ENCODE assay signal across 19 cellular contexts in genomic region chr1:35650416-35650815, GRCh38.
"Had no signal": no experiment of that assay in that cellular context is flagged by ENCODE, and none has a peak within 500 bp of the region (broad histone marks: within the 10 kb centered on the region; RNA-seq: fewer than 3 reads in every experiment).

No MANE protein-coding gene starts in this region.

- H3K4me3 Mint-ChIP-seq: activated naive CD4-positive, alpha-beta T cell treated with anti-CD3 and anti-CD28 coated beads, Interleukin-2, amount 10 ng/mL, durations not matched to agents 7 days and 5 days; activated naive CD8-positive, alpha-beta T cell treated with anti-CD3 and anti-CD28 coated beads, Interleukin-2, amount 50 U/mL, for 24 hours; activated T-cell treated with anti-CD3 and anti-CD28 coated beads, Interleukin-2, amount 50 U/mL, for 4 hours; endodermal cell; natural killer cell treated with Interleukin-12 subunit alpha and Interleukin-12 subunit beta and Interleukin-15 and Interleukin-18, amount 100 ng/mL, for 72 hours; stimulated activated naive B cell treated with anti-CD40 and anti-IgM and Interleukin-4, amounts not matched to agents 10 μg/mL and 1 μg/mL and 100 μg/mL, for 72 hours had no signal

- DNase-seq: activated CD4-positive, alpha-beta T cell treated with anti-CD3 and anti-CD28 coated beads, Interleukin-2, amount 50 U/mL, for 1 hour; activated CD4-positive, CD25-positive, alpha-beta regulatory T cell treated with anti-CD3 and anti-CD28 coated beads, Interleukin-2, amount 50 U/mL, for 72 hours; activated CD8-positive, alpha-beta memory T cell treated with anti-CD3 and anti-CD28 coated beads, Interleukin-2, amount 50 U/mL, for 4 hours; activated effector memory CD4-positive, alpha-beta T cell treated with Interleukin-2 at 50 U/mL for 16 hours; activated naive CD4-positive, alpha-beta T cell treated with anti-CD3 and anti-CD28 coated beads, Interleukin-2, amount 10 ng/mL, durations not matched to agents 7 days and 5 days; activated naive CD8-positive, alpha-beta T cell treated with anti-CD3 and anti-CD28 coated beads, Interleukin-2, amount 50 U/mL, for 24 hours; activated T-cell treated with anti-CD3 and anti-CD28 coated beads, Interleukin-2, amount 50 U/mL, for 4 hours; anterior cingulate cortex; central memory CD4-positive, alpha-beta T cell; dorsolateral prefrontal cortex; endodermal cell; pancreas; sigmoid colon; spleen; stimulated activated CD4-positive, alpha-beta T cell treated with anti-CD3 and anti-CD28 coated beads, Interleukin-4, amount 100 ng/mL, for 4 hours; stimulated activated naive B cell treated with anti-CD40 and anti-IgM and Interleukin-4, amounts not matched to agents 10 μg/mL and 1 μg/mL and 100 μg/mL, for 72 hours; upper lobe of right lung had no signal

- H3K9me3 Mint-ChIP-seq: activated naive CD4-positive, alpha-beta T cell treated with anti-CD3 and anti-CD28 coated beads, Interleukin-2, amount 10 ng/mL, durations not matched to agents 7 days and 5 days; activated naive CD8-positive, alpha-beta T cell treated with anti-CD3 and anti-CD28 coated beads, Interleukin-2, amount 50 U/mL, for 24 hours; activated T-cell treated with anti-CD3 and anti-CD28 coated beads, Interleukin-2, amount 50 U/mL, for 4 hours; endodermal cell; natural killer cell treated with Interleukin-12 subunit alpha and Interleukin-12 subunit beta and Interleukin-15 and Interleukin-18, amount 100 ng/mL, for 72 hours; stimulated activated naive B cell treated with anti-CD40 and anti-IgM and Interleukin-4, amounts not matched to agents 10 μg/mL and 1 μg/mL and 100 μg/mL, for 72 hours had no signal

- H3K4me1 Mint-ChIP-seq: activated naive CD4-positive, alpha-beta T cell treated with anti-CD3 and anti-CD28 coated beads, Interleukin-2, amount 10 ng/mL, durations not matched to agents 7 days and 5 days; activated naive CD8-positive, alpha-beta T cell treated with anti-CD3 and anti-CD28 coated beads, Interleukin-2, amount 50 U/mL, for 24 hours; brain; endodermal cell; stimulated activated naive B cell treated with anti-CD40 and anti-IgM and Interleukin-4, amounts not matched to agents 10 μg/mL and 1 μg/mL and 100 μg/mL, for 72 hours had no signal

- H3K27ac Mint-ChIP-seq: activated naive CD4-positive, alpha-beta T cell treated with anti-CD3 and anti-CD28 coated beads, Interleukin-2, amount 10 ng/mL, durations not matched to agents 7 days and 5 days; activated naive CD8-positive, alpha-beta T cell treated with anti-CD3 and anti-CD28 coated beads, Interleukin-2, amount 50 U/mL, for 24 hours; brain; endodermal cell; natural killer cell treated with Interleukin-12 subunit alpha and Interleukin-12 subunit beta and Interleukin-15 and Interleukin-18, amount 100 ng/mL, for 72 hours; stimulated activated naive B cell treated with anti-CD40 and anti-IgM and Interleukin-4, amounts not matched to agents 10 μg/mL and 1 μg/mL and 100 μg/mL, for 72 hours had no signal

- H3K36me3 Mint-ChIP-seq: activated naive CD4-positive, alpha-beta T cell treated with anti-CD3 and anti-CD28 coated beads, Interleukin-2, amount 10 ng/mL, durations not matched to agents 7 days and 5 days; brain; natural killer cell treated with Interleukin-12 subunit alpha and Interleukin-12 subunit beta and Interleukin-15 and Interleukin-18, amount 100 ng/mL, for 72 hours; stimulated activated naive B cell treated with anti-CD40 and anti-IgM and Interleukin-4, amounts not matched to agents 10 μg/mL and 1 μg/mL and 100 μg/mL, for 72 hours had no signal
